Comparison of ENCODE assay signal across 1 cellular context in the genomic region with DNA sequence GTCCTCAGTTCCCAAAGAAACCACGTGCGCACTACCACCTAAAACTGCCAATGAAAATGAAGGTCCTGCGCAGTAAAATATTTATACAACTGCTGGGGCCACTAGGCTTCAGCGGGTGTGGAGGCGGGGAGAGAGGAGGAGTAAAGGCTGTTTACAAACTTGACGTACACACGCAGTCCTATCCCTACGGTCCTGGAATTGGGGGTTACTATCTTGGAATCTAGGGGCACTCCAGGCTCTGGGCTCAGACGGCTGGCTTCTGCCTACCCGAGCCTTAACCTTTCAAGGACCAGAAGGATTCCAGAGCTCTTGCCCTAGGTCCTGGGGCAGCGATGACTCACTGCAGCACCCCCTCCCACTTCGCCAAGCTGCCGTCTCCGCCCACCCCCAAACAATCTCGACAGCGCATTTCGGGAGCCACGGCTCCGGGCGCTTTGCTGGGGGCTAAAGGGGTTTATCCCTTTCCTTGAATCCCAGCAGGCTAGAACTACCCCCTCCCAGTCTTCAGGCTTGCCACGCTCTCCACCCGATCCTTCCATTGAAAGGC.
TF ChIP-seq lines count a peak whose summit lies in the region.

No MANE protein-coding gene starts in this region.

TF ChIP-seq in A549, 52 proteins besides CTCF, POLR2A, EP300 and RAD21 (continued from another document):
- TF ChIP-seq, protein P1, sequence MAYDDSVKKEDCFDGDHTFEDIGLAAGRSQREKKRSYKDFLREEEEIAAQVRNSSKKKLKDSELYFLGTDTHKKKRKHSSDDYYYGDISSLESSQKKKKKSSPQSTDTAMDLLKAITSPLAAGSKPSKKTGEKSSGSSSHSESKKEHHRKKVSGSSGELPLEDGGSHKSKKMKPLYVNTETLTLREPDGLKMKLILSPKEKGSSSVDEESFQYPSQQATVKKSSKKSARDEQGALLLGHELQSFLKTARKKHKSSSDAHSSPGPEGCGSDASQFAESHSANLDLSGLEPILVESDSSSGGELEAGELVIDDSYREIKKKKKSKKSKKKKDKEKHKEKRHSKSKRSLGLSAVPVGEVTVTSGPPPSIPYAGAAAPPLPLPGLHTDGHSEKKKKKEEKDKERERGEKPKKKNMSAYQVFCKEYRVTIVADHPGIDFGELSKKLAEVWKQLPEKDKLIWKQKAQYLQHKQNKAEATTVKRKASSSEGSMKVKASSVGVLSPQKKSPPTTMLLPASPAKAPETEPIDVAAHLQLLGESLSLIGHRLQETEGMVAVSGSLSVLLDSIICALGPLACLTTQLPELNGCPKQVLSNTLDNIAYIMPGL (CRISPR knock-in tag; IDR thresholded peaks at IDR 0.05; ENCODE audit: borderline replicate concordance): no peak
- no peak for TF ChIP-seq RFX5 (IDR thresholded peaks at IDR 0.05)
- TF ChIP-seq, protein P2, sequence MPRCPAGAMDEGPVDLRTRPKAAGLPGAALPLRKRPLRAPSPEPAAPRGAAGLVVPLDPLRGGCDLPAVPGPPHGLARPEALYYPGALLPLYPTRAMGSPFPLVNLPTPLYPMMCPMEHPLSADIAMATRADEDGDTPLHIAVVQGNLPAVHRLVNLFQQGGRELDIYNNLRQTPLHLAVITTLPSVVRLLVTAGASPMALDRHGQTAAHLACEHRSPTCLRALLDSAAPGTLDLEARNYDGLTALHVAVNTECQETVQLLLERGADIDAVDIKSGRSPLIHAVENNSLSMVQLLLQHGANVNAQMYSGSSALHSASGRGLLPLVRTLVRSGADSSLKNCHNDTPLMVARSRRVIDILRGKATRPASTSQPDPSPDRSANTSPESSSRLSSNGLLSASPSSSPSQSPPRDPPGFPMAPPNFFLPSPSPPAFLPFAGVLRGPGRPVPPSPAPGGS (IDR thresholded peaks at IDR 0.05): no peak
